Comparison of ENCODE assay signal across 7 cellular contexts in the genomic region with DNA sequence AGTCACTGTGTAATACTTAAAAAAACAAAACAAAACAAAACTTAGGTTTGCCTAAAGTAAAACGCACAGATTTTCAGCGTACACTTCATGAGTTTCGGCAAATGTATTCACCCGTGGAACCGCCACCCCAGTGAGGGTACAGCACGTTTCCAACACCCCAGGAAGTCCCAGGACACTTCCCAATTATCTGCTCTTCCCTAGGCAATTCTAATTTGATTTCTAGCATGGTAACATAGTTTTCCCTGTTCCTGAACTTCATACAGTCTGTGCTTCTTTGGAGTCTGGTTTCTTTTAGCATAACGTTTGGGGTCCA. TPM values are rescaled to one million over a fixed set of nuclear protein-coding genes. Genes with fewer than 3 reads are reported as not detected.
A peak's percentile ranks its signal among the peaks of the same experiment; 100 is the strongest.
DNase-seq lines count a peak whose midpoint lies in the region; ATAC-seq and TF ChIP-seq lines count a peak whose summit lies in the region.

No MANE protein-coding gene starts in this region.

- TF ChIP-seq CTCF in GM23338 (conservative IDR thresholded peaks at IDR 0.05; ENCODE audit: low read depth in 2 of 2) (no peak), fibroblast of lung (conservative IDR thresholded peaks at IDR 0.05 in 1 of 2, IDR thresholded peaks at IDR 0.05 in 1 of 2; ENCODE audit: low read depth in 1 of 2, low read length in 2 of 2) (no peak), psoas muscle (IDR thresholded peaks at IDR 0.05) (no peak)

- H3K27me3 Mint-ChIP-seq in GM23338 (ENCODE audit: insufficient read depth, low read depth, poor library complexity): peaks cover 5% of the 10 kb centered on the region

- no peaks in the 10 kb centered on the region for H3K36me3 Mint-ChIP-seq in GM23338 (ENCODE audit: low read depth)

- no peaks in the 10 kb centered on the region for H3K27me3 ChIP-seq in GM23338 (ENCODE audit: insufficient read depth)
- no peaks in the 10 kb centered on the region for H3K27me3 ChIP-seq in fibroblast of lung (ENCODE audit: control insufficient read depth, insufficient read depth, low read length)
- no peaks in the 10 kb centered on the region for H3K27me3 ChIP-seq in psoas muscle (ENCODE audit: insufficient read depth in 3 of 3, low read length in 2 of 3)

- H3K9me2 ChIP-seq in GM23338 (ENCODE audit: insufficient read depth): no peaks in the 10 kb centered on the region

- no peaks in the 10 kb centered on the region for H3K9me3 Mint-ChIP-seq in GM23338

- H3K27ac ChIP-seq in GM23338 (ENCODE audit: low read depth) (peak overlapping the region; percentile 77; the same call in 1 of the 2 replicates), fibroblast of lung (ENCODE audit: insufficient read depth, low read length) (peak overlapping the region; percentile 94), psoas muscle (peak overlapping the region; percentile 95)

- peaks cover 17% of the 10 kb centered on the region for H4K20me1 ChIP-seq in GM23338 (replicated peaks; ENCODE audit: insufficient read depth)
- no peaks in the 10 kb centered on the region for H4K20me1 ChIP-seq in fibroblast of lung (ENCODE audit: control insufficient read depth, extremely low read depth, insufficient read depth, low read length)

- H3K4me1 Mint-ChIP-seq in GM23338: peaks cover 3% of the 10 kb centered on the region

- peak overlapping the region; percentile 93 for H3K4me2 ChIP-seq in GM23338
- peak overlapping the region; percentile 95 for H3K4me2 ChIP-seq in fibroblast of lung (ENCODE audit: extremely low read depth, insufficient read depth, low read length)

- H3K4me3 ChIP-seq in GM23338 (peak overlapping the region; percentile 80), fibroblast of lung (replicated peaks in 1 of 4; ENCODE audit: control extremely low read depth in 1 of 4, insufficient read depth in 1 of 4, low read depth in 3 of 4, low read length in 4 of 4) (peak overlapping the region; percentile 69 to 88 (median 80)), psoas muscle (peak overlapping the region; percentile 81)

- no peaks in the 10 kb centered on the region for H3F3A ChIP-seq in GM23338 (replicated peaks; ENCODE audit: low read depth)

- H3K9me3 ChIP-seq in fibroblast of lung (ENCODE audit: control insufficient read depth, insufficient read depth, low read depth, low read length): no peaks in the 10 kb centered on the region
- no peaks in the 10 kb centered on the region for H3K9me3 ChIP-seq in psoas muscle

- intact Hi-C loops in psoas muscle (cut with DNase I): loop anchor here (5.0 kb wide), 3 partner anchors 61 to 74 kb away; no protein-coding TSS in a partner anchor

- no peak for DNase-seq in GM23338 (ENCODE audit: low spot score)
- DNase-seq in RPMI7951 (ENCODE audit: low read depth): peak; percentile 13
- no peak for DNase-seq in fibroblast of lung (ENCODE audit: low read depth in 2 of 2)
- DNase-seq in psoas muscle: no peak
- DNase-seq in NCI-H146 treated with DMSO at 0.1 percent for 48 hours (lab: John Stamatoyannopoulos, UW; ENCODE audit: unreplicated experiment): no peak

- H3K4me1 ChIP-seq in GM23338 (ENCODE audit: insufficient read depth): peaks cover 8% of the 10 kb centered on the region; the same call in 1 of the 2 replicates
- H3K4me1 ChIP-seq in fibroblast of lung (ENCODE audit: control insufficient read depth, extremely low read depth, insufficient read depth, low read length): peaks cover 4% of the 10 kb centered on the region
- H3K4me1 ChIP-seq in psoas muscle: peaks cover 9% of the 10 kb centered on the region

- ATAC-seq in GM23338: no peak
- ATAC-seq in psoas muscle: peak in 2 of 4 donors; percentile 6 to 15
- ATAC-seq in HG03159 (IDR thresholded peaks at IDR 0.05; ENCODE audit: unreplicated experiment): no peak
- no peak for ATAC-seq in HG03175 (IDR thresholded peaks at IDR 0.05; ENCODE audit: unreplicated experiment)

- H3K4me3 Mint-ChIP-seq in GM23338: no peak overlapping the region; the same call in 2 of the 3 replicates

- H3K9ac ChIP-seq in fibroblast of lung (ENCODE audit: insufficient read depth, low read length): peak overlapping the region; percentile 48

- H2AFZ ChIP-seq in GM23338 (peak overlapping the region; percentile 91), fibroblast of lung (ENCODE audit: low read length) (peak overlapping the region; percentile 94)

- peaks cover 40% of the 10 kb centered on the region for H3K79me2 ChIP-seq in GM23338 (replicated peaks; ENCODE audit: insufficient read depth)
- H3K79me2 ChIP-seq in fibroblast of lung (ENCODE audit: control insufficient read depth, insufficient read depth, low read length): peaks cover 32% of the 10 kb centered on the region

- H3K27ac Mint-ChIP-seq in GM23338: peak overlapping the region; percentile 92

- no peaks in the 10 kb centered on the region for H3K36me3 ChIP-seq in GM23338 (ENCODE audit: insufficient read depth)
- no peaks in the 10 kb centered on the region for H3K36me3 ChIP-seq in fibroblast of lung (ENCODE audit: control insufficient read depth, insufficient read depth, low read length)
- no peaks in the 10 kb centered on the region for H3K36me3 ChIP-seq in psoas muscle (ENCODE audit: insufficient read depth in 1 of 2, low read depth in 1 of 2)

- 0 to 1% (median 0%) methylated on average over 7 of the region's 7 CpGs for WGBS in psoas muscle, 3 donors

TF ChIP-seq in GM23338, 12 proteins besides CTCF, POLR2A, EP300 and RAD21 (continues in another document):
- TF ChIP-seq EZH2 (IDR thresholded peaks at IDR 0.05; ENCODE audit: low read depth, unreplicated experiment) (no peak), JUNB (IDR thresholded peaks at IDR 0.05; ENCODE audit: unreplicated experiment) (no peak), ZNF331 (CRISPR knock-in tag; IDR thresholded peaks at IDR 0.05; ENCODE audit: low read depth) (no peak), CREB1 (CRISPR knock-in tag; IDR thresholded peaks at IDR 0.05; ENCODE audit: low read depth) (no peak), ZNF114 (CRISPR knock-in tag; IDR thresholded peaks at IDR 0.05) (no peak), NANOG (IDR thresholded peaks at IDR 0.05; ENCODE audit: borderline replicate concordance) (no peak), EZH2phosphoT487 (IDR thresholded peaks at IDR 0.05; ENCODE audit: unreplicated experiment) (no peak), POLR2AphosphoS5 (IDR thresholded peaks at IDR 0.05; ENCODE audit: low read depth) (no peak), STAT1 (IDR thresholded peaks at IDR 0.05; ENCODE audit: unreplicated experiment) (no peak)
- TF ChIP-seq, protein P1, sequence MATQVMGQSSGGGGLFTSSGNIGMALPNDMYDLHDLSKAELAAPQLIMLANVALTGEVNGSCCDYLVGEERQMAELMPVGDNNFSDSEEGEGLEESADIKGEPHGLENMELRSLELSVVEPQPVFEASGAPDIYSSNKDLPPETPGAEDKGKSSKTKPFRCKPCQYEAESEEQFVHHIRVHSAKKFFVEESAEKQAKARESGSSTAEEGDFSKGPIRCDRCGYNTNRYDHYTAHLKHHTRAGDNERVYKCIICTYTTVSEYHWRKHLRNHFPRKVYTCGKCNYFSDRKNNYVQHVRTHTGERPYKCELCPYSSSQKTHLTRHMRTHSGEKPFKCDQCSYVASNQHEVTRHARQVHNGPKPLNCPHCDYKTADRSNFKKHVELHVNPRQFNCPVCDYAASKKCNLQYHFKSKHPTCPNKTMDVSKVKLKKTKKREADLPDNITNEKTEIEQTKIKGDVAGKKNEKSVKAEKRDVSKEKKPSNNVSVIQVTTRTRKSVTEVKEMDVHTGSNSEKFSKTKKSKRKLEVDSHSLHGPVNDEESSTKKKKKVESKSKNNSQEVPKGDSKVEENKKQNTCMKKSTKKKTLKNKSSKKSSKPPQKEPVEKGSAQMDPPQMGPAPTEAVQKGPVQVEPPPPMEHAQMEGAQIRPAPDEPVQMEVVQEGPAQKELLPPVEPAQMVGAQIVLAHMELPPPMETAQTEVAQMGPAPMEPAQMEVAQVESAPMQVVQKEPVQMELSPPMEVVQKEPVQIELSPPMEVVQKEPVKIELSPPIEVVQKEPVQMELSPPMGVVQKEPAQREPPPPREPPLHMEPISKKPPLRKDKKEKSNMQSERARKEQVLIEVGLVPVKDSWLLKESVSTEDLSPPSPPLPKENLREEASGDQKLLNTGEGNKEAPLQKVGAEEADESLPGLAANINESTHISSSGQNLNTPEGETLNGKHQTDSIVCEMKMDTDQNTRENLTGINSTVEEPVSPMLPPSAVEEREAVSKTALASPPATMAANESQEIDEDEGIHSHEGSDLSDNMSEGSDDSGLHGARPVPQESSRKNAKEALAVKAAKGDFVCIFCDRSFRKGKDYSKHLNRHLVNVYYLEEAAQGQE (IDR thresholded peaks at IDR 0.05; ENCODE audit: unreplicated experiment): no peak
- TF ChIP-seq, protein P2, sequence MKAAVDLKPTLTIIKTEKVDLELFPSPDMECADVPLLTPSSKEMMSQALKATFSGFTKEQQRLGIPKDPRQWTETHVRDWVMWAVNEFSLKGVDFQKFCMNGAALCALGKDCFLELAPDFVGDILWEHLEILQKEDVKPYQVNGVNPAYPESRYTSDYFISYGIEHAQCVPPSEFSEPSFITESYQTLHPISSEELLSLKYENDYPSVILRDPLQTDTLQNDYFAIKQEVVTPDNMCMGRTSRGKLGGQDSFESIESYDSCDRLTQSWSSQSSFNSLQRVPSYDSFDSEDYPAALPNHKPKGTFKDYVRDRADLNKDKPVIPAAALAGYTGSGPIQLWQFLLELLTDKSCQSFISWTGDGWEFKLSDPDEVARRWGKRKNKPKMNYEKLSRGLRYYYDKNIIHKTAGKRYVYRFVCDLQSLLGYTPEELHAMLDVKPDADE (IDR thresholded peaks at IDR 0.05): no peak

RNA-seq across cellular contexts. Expression of a gene that starts 0.5 kb away (rescaled TPM):
- total RNA-seq in GM23338 (2014; rRNA removed; shearing (Covaris generic)): 67.5 and 74.6 TPM in 2 replicates
- polyA plus RNA-seq in GM23338 (2016; fragmentation: Nextera tagmentation; extraction: Ambion mirVana) (9.7 and 12.8 TPM in 2 replicates), fibroblast of lung (26.0 and 31.8 TPM in 2 replicates), psoas muscle (10 to 100 TPM in 1 of 3 donors, 1 to 10 TPM in 2; 7.3 to 32.4 (median 9.3) TPM)
- 42.8 and 45.3 TPM in 2 replicates for total RNA-seq in RPMI7951 (2014; rRNA removed; shearing (Covaris generic))
- total RNA-seq in fibroblast of lung (42.1 and 62.6 TPM in 2 replicates), psoas muscle (10 to 100 TPM; 37.7 to 71.9 (median 62.5) TPM)
- polyA plus RNA-seq in fibroblast of lung (2012): 14.1 and 14.6 TPM in 2 replicates
- 15.9 and 17.6 TPM in 2 replicates for polyA minus RNA-seq in fibroblast of lung (ENCODE audit: low replicate concordance)
